Comparison of ENCODE assay signal across 11 cellular contexts in the genomic region with DNA sequence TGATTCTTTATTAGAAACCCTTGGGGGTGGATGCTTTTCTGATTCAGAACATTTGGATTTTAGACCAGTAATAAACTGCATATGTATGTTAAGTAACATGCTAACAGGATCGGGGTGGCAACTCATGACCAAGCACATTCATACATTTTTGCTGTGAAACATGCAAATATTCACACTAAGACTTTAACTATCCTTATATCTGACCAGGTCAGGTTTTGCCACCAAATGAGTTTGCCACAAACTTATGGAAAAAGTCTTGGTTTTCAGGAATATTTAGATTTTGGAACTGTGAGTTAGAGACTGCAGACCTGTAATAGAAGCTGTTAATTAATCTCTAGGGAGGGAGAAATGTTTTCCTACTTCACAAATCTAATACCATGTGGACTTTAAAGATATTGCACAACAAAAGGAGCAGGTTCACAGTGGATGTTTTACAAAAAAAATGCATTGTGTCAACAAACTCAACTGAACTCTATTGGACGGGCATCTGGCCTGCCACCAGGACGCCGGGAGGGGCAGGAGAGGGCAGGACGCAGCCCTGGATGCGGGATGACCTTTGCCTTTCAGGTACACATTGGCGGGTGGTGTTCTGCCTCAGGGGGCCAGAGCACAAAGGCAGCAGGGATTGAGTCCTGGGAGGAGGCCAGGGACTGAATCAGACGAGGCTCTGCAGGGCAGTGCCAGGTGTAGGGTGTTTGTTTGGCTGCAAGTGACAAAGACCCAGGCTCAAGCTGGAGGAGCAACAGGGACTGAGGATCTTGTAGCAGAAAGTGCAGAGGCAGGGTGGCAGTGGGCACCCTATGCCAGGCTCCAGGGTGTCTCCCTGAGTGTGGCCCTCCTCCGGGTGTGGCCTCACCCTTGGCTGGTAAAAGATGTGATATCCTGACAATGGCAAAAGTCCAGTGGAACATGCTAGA. TPM values are rescaled to one million over a fixed set of nuclear protein-coding genes. Genes with fewer than 3 reads are reported as not detected.
DNase-seq lines count a peak whose midpoint lies in the region; ATAC-seq and TF ChIP-seq lines count a peak whose summit lies in the region.
"Had no signal": no experiment of that assay in that cellular context is flagged by ENCODE, and none has a peak within 500 bp of the region (broad histone marks: within the 10 kb centered on the region; RNA-seq: fewer than 3 reads in every experiment).

No MANE protein-coding gene starts in this region.

- no peak overlapping the region for H3K4me3 ChIP-seq in transverse colon
- H3K4me3 ChIP-seq in MG63: no peak overlapping the region
- H3K4me3 ChIP-seq: HAP-1, ovary had no signal

- H3K36me3 ChIP-seq in transverse colon (no peaks in the 10 kb centered on the region), MG63 (no peaks in the 10 kb centered on the region)
- H3K36me3 ChIP-seq: HAP-1, ovary had no signal

- intact Hi-C loops in transverse colon (cut with DNase I; ENCODE audit: low total_unique reads): no loop called here

- no peak for ATAC-seq in activated T-cell treated with anti-CD3 and anti-CD28 coated beads, Interleukin-2, amount 50 U/mL, for 72 hours (replicated peaks in 1 of 2)
- ATAC-seq in left lobe of liver (peak; percentile 88), HG02981 (IDR thresholded peaks at IDR 0.05; ENCODE audit: unreplicated experiment) (no peak)

- DNase-seq in activated T-cell treated with anti-CD3 and anti-CD28 coated beads, Interleukin-2, amount 50 U/mL, for 1 hour: peak; percentile 9
- DNase-seq in activated T-cell treated with anti-CD3 and anti-CD28 coated beads, Interleukin-2, amount 50 U/mL, for 72 hours: no peak
- peak; percentile 43 for DNase-seq in SW480 (ENCODE audit: low spot score)
- peak; percentile 99 for DNase-seq in left lobe of liver (ENCODE audit: low spot score)
- DNase-seq in transverse colon: peak; percentile 74
- no peak for DNase-seq in MG63
- DNase-seq in NCI-H82 treated with DMSO at 0.1 percent for 48 hours (lab: John Stamatoyannopoulos, UW; ENCODE audit: unreplicated experiment): no peak
- DNase-seq: RPMI8226 had no signal

- H3K36me3 Mint-ChIP-seq in activated T-cell treated with anti-CD3 and anti-CD28 coated beads, Interleukin-2, amount 50 U/mL, for 72 hours (ENCODE audit: insufficient read depth in 2 of 2): no peaks in the 10 kb centered on the region

- no peak overlapping the region for H3K27ac Mint-ChIP-seq in activated T-cell treated with anti-CD3 and anti-CD28 coated beads, Interleukin-2, amount 50 U/mL, for 72 hours

- H3K27me3 Mint-ChIP-seq in activated T-cell treated with anti-CD3 and anti-CD28 coated beads, Interleukin-2, amount 50 U/mL, for 72 hours (ENCODE audit: low read depth): peaks cover 12% of the 10 kb centered on the region

- TF ChIP-seq CTCF in transverse colon (IDR thresholded peaks at IDR 0.05): peak in 4 of 5 experiments; percentile 5 to 33 (median 18)

- H3K9me3 Mint-ChIP-seq in activated T-cell treated with anti-CD3 and anti-CD28 coated beads, Interleukin-2, amount 50 U/mL, for 72 hours: no peaks in the 10 kb centered on the region

- H3K27me3 ChIP-seq in transverse colon (no peaks in the 10 kb centered on the region), MG63 (peaks cover 5% of the 10 kb centered on the region; the same call in 1 of the 2 replicates)
- H3K27me3 ChIP-seq: ovary had no signal

- H3K27ac ChIP-seq in transverse colon: peak overlapping the region; percentile 60 to 73 (median 66)
- H3K27ac ChIP-seq: ovary had no signal

- in situ Hi-C loops in transverse colon (cut with MboI; ENCODE audit: low pct_ligation_motif_present in 1 of 4, low pct_unique_long_range_greater_than_20kb in 1 of 4, low sequenced_read_pairs in 3 of 4): no loop called here

- WGBS in transverse colon (ENCODE audit: low coverage in 1 of 2), 2 donors: 38 to 41% methylated on average over 6 to 9 of the region's 9 CpGs

- H3K4me1 Mint-ChIP-seq in activated T-cell treated with anti-CD3 and anti-CD28 coated beads, Interleukin-2, amount 50 U/mL, for 72 hours (ENCODE audit: low read depth): no peaks in the 10 kb centered on the region

- peaks cover 0 to 27% (median 13%) of the 10 kb centered on the region in 4 donors for H3K4me1 ChIP-seq in transverse colon

- H3K4me3 Mint-ChIP-seq in activated T-cell treated with anti-CD3 and anti-CD28 coated beads, Interleukin-2, amount 50 U/mL, for 72 hours: no peak overlapping the region

- no peak for TF ChIP-seq EP300 in transverse colon (IDR thresholded peaks at IDR 0.05; ENCODE audit: low read depth)

- H3K9me3 ChIP-seq in transverse colon (no peaks in the 10 kb centered on the region), MG63 (no peaks in the 10 kb centered on the region)
- H3K9me3 ChIP-seq: HAP-1, ovary had no signal

- no peak for TF ChIP-seq POLR2A in transverse colon (IDR thresholded peaks at IDR 0.05)

RNA-seq across cellular contexts. Expression of gene KLF13, which starts 30.1 kb away (rescaled TPM):
- total RNA-seq in activated T-cell treated with anti-CD3 and anti-CD28 coated beads, Interleukin-2, amount 50 U/mL, for 72 hours: 100 to 1,000 TPM; 260 to 273 TPM
- total RNA-seq in left lobe of liver (91.9 TPM), transverse colon (10 to 100 TPM; 39.0 to 81.2 (median 68.8) TPM)
- 39.1 and 47.2 TPM in 2 replicates for total RNA-seq in MG63 (2014; rRNA removed; shearing (Covaris generic); ENCODE audit: low replicate concordance)

Comparison
In these comparisons a context has a peak if more than half of its experiments do, and no peak if none do; other contexts are left out.
1. DNase-seq: peak in activated T-cell treated with anti-CD3 and anti-CD28 coated beads, Interleukin-2, amount 50 U/mL, for 1 hour (single experiment), SW480 (single experiment), left lobe of liver (single experiment) and transverse colon (single experiment); none in activated T-cell treated with anti-CD3 and anti-CD28 coated beads, Interleukin-2, amount 50 U/mL, for 72 hours (0 of 2), MG63 (single experiment) and NCI-H82 treated with DMSO at 0.1 percent for 48 hours (single experiment).